Comparison of ENCODE assay signal across 24 cellular contexts in genomic region chr6:21611485-21611884, GRCh38.
"Had no signal": no experiment of that assay in that cellular context is flagged by ENCODE, and none has a peak within 500 bp of the region (broad histone marks: within the 10 kb centered on the region; RNA-seq: fewer than 3 reads in every experiment).

No MANE protein-coding gene starts in this region.

- H3K9me3 ChIP-seq: heart left ventricle, ovary, right lobe of liver, thoracic aorta, uterus had no signal

- H3K27ac ChIP-seq: heart left ventricle, ovary, right lobe of liver, thoracic aorta, uterus had no signal

- H3K4me3 ChIP-seq: heart left ventricle, ovary, right lobe of liver, thoracic aorta, uterus had no signal

- DNase-seq: activated CD4-positive, alpha-beta memory T cell treated with anti-CD3 and anti-CD28 coated beads, Interleukin-2, amount 10 ng/mL, durations not matched to agents 7 days and 5 days; activated CD4-positive, alpha-beta T cell treated with anti-CD3 and anti-CD28 coated beads, Interleukin-2, amount 10 ng/mL, durations not matched to agents 24 days and 14 days; activated CD4-positive, CD25-positive, alpha-beta regulatory T cell treated with anti-CD3 and anti-CD28 coated beads, Interleukin-2, amount 50 U/mL, for 72 hours; activated naive CD8-positive, alpha-beta T cell treated with anti-CD3 and anti-CD28 coated beads, Interleukin-2, amount 50 U/mL, for 24 hours; activated T-cell treated with anti-CD3 and anti-CD28 coated beads, Interleukin-2, amount 50 U/mL, for 4 hours; amygdala; caudate nucleus; foreskin fibroblast; heart left ventricle; hypothalamus; immature natural killer cell; kidney; left colon; mammary epithelial cell; ovary; right lobe of liver; stimulated activated CD4-positive, alpha-beta T cell treated with anti-CD3 and anti-CD28 coated beads, Interleukin-2, amount 100 ng/mL, for 48 hours; stimulated activated naive CD8-positive, alpha-beta T cell treated with anti-CD3 and anti-CD28 coated beads, Interleukin-15, Interleukin-2, amounts not matched to agents 100 U/mL and 50 U/mL, for 24 hours; trophoblast cell; uterus had no signal

- H3K27me3 Mint-ChIP-seq: progenitor cell of endocrine pancreas had no signal

- H3K4me3 Mint-ChIP-seq: activated CD4-positive, alpha-beta memory T cell treated with anti-CD3 and anti-CD28 coated beads, Interleukin-2, amount 10 ng/mL, durations not matched to agents 7 days and 5 days; activated CD4-positive, alpha-beta T cell treated with anti-CD3 and anti-CD28 coated beads, Interleukin-2, amount 10 ng/mL, durations not matched to agents 24 days and 14 days; activated naive CD4-positive, alpha-beta T cell treated with anti-CD3 and anti-CD28 coated beads, Interleukin-2, amount 50 U/mL, for 24 hours; activated naive CD8-positive, alpha-beta T cell treated with anti-CD3 and anti-CD28 coated beads, Interleukin-2, amount 50 U/mL, for 24 hours; activated T-cell treated with anti-CD3 and anti-CD28 coated beads, Interleukin-2, amount 50 U/mL, for 4 hours; activated T-helper 17 cell treated with anti-CD3 and anti-CD28 coated beads, Interleukin-2, amount 50 U/mL, for 72 hours; immature natural killer cell had no signal

- H3K36me3 Mint-ChIP-seq: activated naive CD4-positive, alpha-beta T cell treated with anti-CD3 and anti-CD28 coated beads, Interleukin-2, amount 50 U/mL, for 24 hours; immature natural killer cell had no signal

- ATAC-seq: activated naive CD8-positive, alpha-beta T cell treated with anti-CD3 and anti-CD28 coated beads, Interleukin-2, amount 50 U/mL, for 24 hours; activated T-cell treated with anti-CD3 and anti-CD28 coated beads, Interleukin-2, amount 50 U/mL, for 4 hours; activated T-helper 17 cell treated with anti-CD3 and anti-CD28 coated beads, Interleukin-2, amount 50 U/mL, for 72 hours; heart left ventricle; left colon; right lobe of liver; stimulated activated naive CD8-positive, alpha-beta T cell treated with anti-CD3 and anti-CD28 coated beads, Interleukin-15, Interleukin-2, amounts not matched to agents 100 U/mL and 50 U/mL, for 24 hours had no signal

- H3K36me3 ChIP-seq: heart left ventricle, ovary, right lobe of liver, thoracic aorta, uterus had no signal

- H3K9me3 Mint-ChIP-seq: activated CD4-positive, alpha-beta T cell treated with anti-CD3 and anti-CD28 coated beads, Interleukin-2, amount 10 ng/mL, durations not matched to agents 24 days and 14 days; activated naive CD4-positive, alpha-beta T cell treated with anti-CD3 and anti-CD28 coated beads, Interleukin-2, amount 50 U/mL, for 24 hours; activated naive CD8-positive, alpha-beta T cell treated with anti-CD3 and anti-CD28 coated beads, Interleukin-2, amount 50 U/mL, for 24 hours; activated T-cell treated with anti-CD3 and anti-CD28 coated beads, Interleukin-2, amount 50 U/mL, for 4 hours; activated T-helper 17 cell treated with anti-CD3 and anti-CD28 coated beads, Interleukin-2, amount 50 U/mL, for 72 hours; immature natural killer cell had no signal

- H3K4me1 Mint-ChIP-seq: activated CD4-positive, alpha-beta memory T cell treated with anti-CD3 and anti-CD28 coated beads, Interleukin-2, amount 10 ng/mL, durations not matched to agents 7 days and 5 days; activated CD4-positive, alpha-beta T cell treated with anti-CD3 and anti-CD28 coated beads, Interleukin-2, amount 10 ng/mL, durations not matched to agents 24 days and 14 days; activated naive CD4-positive, alpha-beta T cell treated with anti-CD3 and anti-CD28 coated beads, Interleukin-2, amount 50 U/mL, for 24 hours; activated T-helper 17 cell treated with anti-CD3 and anti-CD28 coated beads, Interleukin-2, amount 50 U/mL, for 72 hours; immature natural killer cell had no signal

- H3K4me1 ChIP-seq: right lobe of liver, uterus had no signal

- H3K27ac Mint-ChIP-seq: activated CD4-positive, alpha-beta memory T cell treated with anti-CD3 and anti-CD28 coated beads, Interleukin-2, amount 10 ng/mL, durations not matched to agents 7 days and 5 days; activated CD4-positive, alpha-beta T cell treated with anti-CD3 and anti-CD28 coated beads, Interleukin-2, amount 10 ng/mL, durations not matched to agents 24 days and 14 days; activated naive CD4-positive, alpha-beta T cell treated with anti-CD3 and anti-CD28 coated beads, Interleukin-2, amount 50 U/mL, for 24 hours; activated naive CD8-positive, alpha-beta T cell treated with anti-CD3 and anti-CD28 coated beads, Interleukin-2, amount 50 U/mL, for 24 hours; activated T-helper 17 cell treated with anti-CD3 and anti-CD28 coated beads, Interleukin-2, amount 50 U/mL, for 72 hours; immature natural killer cell; progenitor cell of endocrine pancreas had no signal
